ENCODE assay signal across 9 cellular contexts in the genomic region with DNA sequence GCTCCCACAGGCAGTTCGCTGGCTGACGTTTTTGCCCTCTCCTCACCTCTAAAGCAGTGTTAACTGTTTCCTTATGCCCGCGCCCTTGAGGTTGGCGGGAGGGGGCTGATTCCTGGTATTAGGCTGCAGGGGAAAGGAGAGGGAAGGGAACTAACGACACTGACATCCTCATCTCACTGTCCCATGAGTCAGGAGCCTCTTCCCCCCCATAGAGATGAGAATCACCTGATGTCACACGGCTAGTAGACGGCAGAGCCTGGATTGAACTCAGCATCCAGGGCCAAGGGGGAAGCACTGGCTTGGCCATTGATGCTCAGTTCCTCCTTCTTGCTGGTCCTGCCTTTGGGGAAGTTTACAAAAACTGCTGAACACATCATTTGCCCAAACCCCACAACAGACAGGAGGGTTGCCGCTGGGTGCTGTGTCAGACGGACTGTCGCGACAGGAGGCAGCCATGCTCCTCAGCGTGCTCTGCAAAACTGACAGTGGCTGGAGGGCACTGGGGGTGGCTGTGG. TPM values are rescaled to one million over a fixed set of nuclear protein-coding genes. Genes with fewer than 3 reads are reported as not detected.
DNase-seq lines count a peak whose midpoint lies in the region; ATAC-seq, FAIRE-seq and TF ChIP-seq lines count a peak whose summit lies in the region.
"Had no signal": no experiment of that assay in that cellular context is flagged by ENCODE, and none has a peak within 500 bp of the region (broad histone marks: within the 10 kb centered on the region; RNA-seq: fewer than 3 reads in every experiment).

No MANE protein-coding gene starts in this region.

- H3K4me1 ChIP-seq in cardiac muscle cell (ENCODE audit: low read depth) (peaks cover 49% of the 10 kb centered on the region), psoas muscle (peaks cover 50% of the 10 kb centered on the region)

- TF ChIP-seq CTCF in cardiac muscle cell (IDR thresholded peaks at IDR 0.05; ENCODE audit: low read depth, low read length) (no peak), psoas muscle (IDR thresholded peaks at IDR 0.05) (no peak)

- 77 to 83% (median 78%) methylated on average over 13 of the region's 13 CpGs for WGBS in psoas muscle, 3 donors

- H3K27me3 ChIP-seq in cardiac muscle cell (no peaks in the 10 kb centered on the region), psoas muscle (ENCODE audit: insufficient read depth in 3 of 3, low read length in 2 of 3) (no peaks in the 10 kb centered on the region)

- no peaks in the 10 kb centered on the region for H3K36me3 ChIP-seq in cardiac muscle cell
- H3K36me3 ChIP-seq in psoas muscle (ENCODE audit: insufficient read depth in 1 of 2, low read depth in 1 of 2): peaks cover 0 to 15% of the 10 kb centered on the region in 2 donors

- H3K9me3 Mint-ChIP-seq in activated T-helper 2 cell treated with anti-CD3 and anti-CD28 coated beads, Interferon-gamma antibody, Interleukin-2, Interleukin-4, amounts not matched to agents 10 μg/mL and 5 μg/mL and 100 μg/mL, durations not matched to agents 14 hours and 24 hours and 36 hours: no peaks in the 10 kb centered on the region
- H3K9me3 Mint-ChIP-seq: HFFc6 had no signal

- H3K27ac ChIP-seq in cardiac muscle cell (peak overlapping the region; percentile 91), psoas muscle (peak overlapping the region; percentile 82)

- no peak overlapping the region for H3K4me3 ChIP-seq in cardiac muscle cell
- no peak overlapping the region for H3K4me3 ChIP-seq in psoas muscle

- intact Hi-C loops in psoas muscle (cut with DNase I): no loop called here
- intact Hi-C loops in activated T-helper 2 cell treated with anti-CD3 and anti-CD28 coated beads, Interferon-gamma antibody, Interleukin-2, Interleukin-4, amounts not matched to agents 10 μg/mL and 5 μg/mL and 100 μg/mL, durations not matched to agents 14 hours and 24 hours and 36 hours (cut with micrococcal nuclease): no loop called here

- H3K4me3 Mint-ChIP-seq in activated T-helper 2 cell treated with anti-CD3 and anti-CD28 coated beads, Interferon-gamma antibody, Interleukin-2, Interleukin-4, amounts not matched to agents 10 μg/mL and 5 μg/mL and 100 μg/mL, durations not matched to agents 14 hours and 24 hours and 36 hours (ENCODE audit: low read depth): no peak overlapping the region
- H3K4me3 Mint-ChIP-seq: HFFc6 had no signal

- no peak overlapping the region for H3K27ac Mint-ChIP-seq in activated T-helper 2 cell treated with anti-CD3 and anti-CD28 coated beads, Interferon-gamma antibody, Interleukin-2, Interleukin-4, amounts not matched to agents 10 μg/mL and 5 μg/mL and 100 μg/mL, durations not matched to agents 14 hours and 24 hours and 36 hours
- H3K27ac Mint-ChIP-seq: HFFc6 had no signal

- ATAC-seq in psoas muscle (peak in 3 of 4 donors; percentile 11 to 23 (median 23)), GM18861 (IDR thresholded peaks at IDR 0.05; ENCODE audit: unreplicated experiment) (no peak), HG02870 (IDR thresholded peaks at IDR 0.05; ENCODE audit: unreplicated experiment) (no peak)

- peak; percentile 48 for FAIRE-seq in GM12892 (lab: Jason Lieb, UNC)

- no peaks in the 10 kb centered on the region for H3K27me3 Mint-ChIP-seq in activated T-helper 2 cell treated with anti-CD3 and anti-CD28 coated beads, Interferon-gamma antibody, Interleukin-2, Interleukin-4, amounts not matched to agents 10 μg/mL and 5 μg/mL and 100 μg/mL, durations not matched to agents 14 hours and 24 hours and 36 hours (ENCODE audit: low read depth)

- H3K36me3 Mint-ChIP-seq in activated T-helper 2 cell treated with anti-CD3 and anti-CD28 coated beads, Interferon-gamma antibody, Interleukin-2, Interleukin-4, amounts not matched to agents 10 μg/mL and 5 μg/mL and 100 μg/mL, durations not matched to agents 14 hours and 24 hours and 36 hours (ENCODE audit: low read depth): peaks cover 5% of the 10 kb centered on the region

- peaks cover 28% of the 10 kb centered on the region for H3K4me1 Mint-ChIP-seq in activated T-helper 2 cell treated with anti-CD3 and anti-CD28 coated beads, Interferon-gamma antibody, Interleukin-2, Interleukin-4, amounts not matched to agents 10 μg/mL and 5 μg/mL and 100 μg/mL, durations not matched to agents 14 hours and 24 hours and 36 hours (ENCODE audit: low read depth)

- no peak for TF ChIP-seq POLR2A in GM12892 (IDR thresholded peaks at IDR 0.05; ENCODE audit: low read depth, low read length)

- no peak for DNase-seq in GM12892 (ENCODE audit: insufficient read length)
- DNase-seq in SIG-M5 treated with dmso at 0.1 percent for 504 hours (lab: John Stamatoyannopoulos, UW; ENCODE audit: unreplicated experiment): peak; percentile 71
- DNase-seq in cardiac muscle cell (ENCODE audit: low read depth in 1 of 2, low spot score in 1 of 2): no peak
- peak in 1 of 2 donors; percentile 60 for DNase-seq in psoas muscle
- no peak for DNase-seq in NCI-H510A (lab: John Stamatoyannopoulos, UW)
- DNase-seq in activated T-helper 2 cell treated with anti-CD3 and anti-CD28 coated beads, Interferon-gamma antibody, Interleukin-2, Interleukin-4, amounts not matched to agents 10 μg/mL and 5 μg/mL and 100 μg/mL, durations not matched to agents 14 hours and 24 hours and 36 hours (ENCODE audit: low spot score): no peak
- DNase-seq: HFFc6 had no signal

- H3K9me3 ChIP-seq in cardiac muscle cell (ENCODE audit: low read depth): no peaks in the 10 kb centered on the region
- H3K9me3 ChIP-seq in psoas muscle: no peaks in the 10 kb centered on the region

RNA-seq across cellular contexts. Expression of gene IDH2, which starts 38.5 kb away (rescaled TPM):
- polyA plus RNA-seq in GM12892 (2012; ENCODE audit: missing spikeins): 147 TPM
- total RNA-seq in cardiac muscle cell: 392 and 406 TPM in 2 replicates
- 673 and 712 TPM in 2 replicates for polyA plus RNA-seq in cardiac muscle cell
- 100 to 1,000 TPM; 513 to 926 (median 752) TPM for total RNA-seq in psoas muscle
- polyA plus RNA-seq in psoas muscle: 100 to 1,000 TPM; 365 to 759 (median 405) TPM
- 139 and 141 TPM in 2 replicates for total RNA-seq in activated T-helper 2 cell treated with anti-CD3 and anti-CD28 coated beads, Interferon-gamma antibody, Interleukin-2, Interleukin-4, amounts not matched to agents 10 μg/mL and 5 μg/mL and 100 μg/mL, durations not matched to agents 14 hours and 24 hours and 36 hours

Comparison
In these comparisons a context has a peak if more than half of its experiments do, and no peak if none do; other contexts are left out.
1. ATAC-seq: peak in psoas muscle (3 of 4); none in GM18861 (single experiment) and HG02870 (single experiment).